Comparison of ENCODE assay signal across 1 cellular context in genomic region chr1:223708001-223708359, GRCh38.
TF ChIP-seq lines count a peak whose summit lies in the region.

No MANE protein-coding gene starts in this region.

TF ChIP-seq in HepG2, 621 proteins besides CTCF, POLR2A, EP300 and RAD21 (continued from another document):
- TF ChIP-seq MLXIP (CRISPR knock-in tag; IDR thresholded peaks at IDR 0.05; ENCODE audit: borderline replicate concordance): no peak
- TF ChIP-seq SP4 (CRISPR knock-in tag; IDR thresholded peaks at IDR 0.05): no peak
- TF ChIP-seq ZNF512B (CRISPR knock-in tag; IDR thresholded peaks at IDR 0.05; ENCODE audit: borderline replicate concordance): no peak
- TF ChIP-seq PHF5A (CRISPR knock-in tag; IDR thresholded peaks at IDR 0.05; ENCODE audit: low read depth, unreplicated experiment): no peak
- peak; percentile 57 for TF ChIP-seq TEAD3 (CRISPR knock-in tag; optimal IDR thresholded peaks at IDR 0.05; ENCODE audit: borderline replicate concordance)
- no peak for TF ChIP-seq CEBPZ (IDR thresholded peaks at IDR 0.05; ENCODE audit: low read length)
- TF ChIP-seq THAP8 (CRISPR knock-in tag; IDR thresholded peaks at IDR 0.05; ENCODE audit: borderline replicate concordance): no peak
- no peak for TF ChIP-seq FOXK1 (CRISPR knock-in tag; IDR thresholded peaks at IDR 0.05; ENCODE audit: borderline replicate concordance, low read depth)
- TF ChIP-seq AKNA (CRISPR knock-in tag; IDR thresholded peaks at IDR 0.05; ENCODE audit: borderline replicate concordance): no peak
- peak; percentile 66 for TF ChIP-seq HDAC2 (CRISPR knock-in tag; IDR thresholded peaks at IDR 0.05)
- peak; percentile 65; the same call in 1 of the 2 replicates for TF ChIP-seq FOXO1 (CRISPR knock-in tag; IDR thresholded peaks at IDR 0.05)
- TF ChIP-seq ERF (CRISPR knock-in tag; IDR thresholded peaks at IDR 0.05): 0 out of 2 replicates have a peak, but pooled peaks have one; percentile 21
- no peak for TF ChIP-seq MEF2D (CRISPR knock-in tag; IDR thresholded peaks at IDR 0.05)
- TF ChIP-seq NBN (conservative IDR thresholded peaks at IDR 0.05): no peak
- TF ChIP-seq ZNF33B (CRISPR knock-in tag; IDR thresholded peaks at IDR 0.05): no peak
- TF ChIP-seq ISL2 (CRISPR knock-in tag; IDR thresholded peaks at IDR 0.05): 0 out of 2 replicates have a peak, but pooled peaks have one; percentile 22
- peak; percentile 58 for TF ChIP-seq FOXA3 (CRISPR knock-in tag; IDR thresholded peaks at IDR 0.05)
